9 cellular contexts compared by ENCODE assay signal in genomic region chr6:135936606-135937005, GRCh38.
A peak's percentile ranks its signal among the peaks of the same experiment; 100 is the strongest.
DNase-seq lines count a peak whose midpoint lies in the region; ATAC-seq and TF ChIP-seq lines count a peak whose summit lies in the region.
"Had no signal": no experiment of that assay in that cellular context is flagged by ENCODE, and none has a peak within 500 bp of the region (broad histone marks: within the 10 kb centered on the region; RNA-seq: fewer than 3 reads in every experiment).

No MANE protein-coding gene starts in this region.

- H3K27me3 Mint-ChIP-seq in activated naive CD8-positive, alpha-beta T cell treated with anti-CD3 and anti-CD28 coated beads, Interleukin-2, amount 50 U/mL, for 24 hours: no peaks in the 10 kb centered on the region

- H3K27ac ChIP-seq in RWPE1: peak overlapping the region; percentile 70

- no peak overlapping the region for H3K27ac Mint-ChIP-seq in activated naive CD8-positive, alpha-beta T cell treated with anti-CD3 and anti-CD28 coated beads, Interleukin-2, amount 50 U/mL, for 24 hours

- TF ChIP-seq CTCF in RWPE1 (conservative IDR thresholded peaks at IDR 0.05; ENCODE audit: low read depth) (no peak), fibroblast of pulmonary artery (IDR thresholded peaks at IDR 0.05; ENCODE audit: low read length, missing control alignments) (no peak)

- CTCF ChIA-PET in RWPE1 (lab: Yijun Ruan, JAX): interaction anchor here (0.7 kb wide), 1 partner anchor 19 kb away, joined by 4 read pairs; no protein-coding TSS in a partner anchor

- H3K4me3 Mint-ChIP-seq in activated naive CD8-positive, alpha-beta T cell treated with anti-CD3 and anti-CD28 coated beads, Interleukin-2, amount 50 U/mL, for 24 hours: no peak overlapping the region

- no peak for ATAC-seq in activated naive CD8-positive, alpha-beta T cell treated with anti-CD3 and anti-CD28 coated beads, Interleukin-2, amount 50 U/mL, for 24 hours

- no peaks in the 10 kb centered on the region for H3K4me1 Mint-ChIP-seq in activated naive CD8-positive, alpha-beta T cell treated with anti-CD3 and anti-CD28 coated beads, Interleukin-2, amount 50 U/mL, for 24 hours

- POLR2A ChIA-PET in RWPE1 (lab: Yijun Ruan, JAX; ENCODE audit: low non-redundant PET): no interaction called here

- H3K36me3 Mint-ChIP-seq in activated naive CD8-positive, alpha-beta T cell treated with anti-CD3 and anti-CD28 coated beads, Interleukin-2, amount 50 U/mL, for 24 hours (ENCODE audit: low read depth): no peaks in the 10 kb centered on the region

- no peaks in the 10 kb centered on the region for H3K9me3 Mint-ChIP-seq in activated naive CD8-positive, alpha-beta T cell treated with anti-CD3 and anti-CD28 coated beads, Interleukin-2, amount 50 U/mL, for 24 hours

- DNase-seq in GM04504 (ENCODE audit: low read depth) (peak; percentile 85), RWPE1 (ENCODE audit: low spot score) (peak; percentile 76), fibroblast of pulmonary artery (ENCODE audit: low read depth) (peak; percentile 94), stromal cell of bone marrow (ENCODE audit: low read depth) (peak; percentile 91), NCI-H82 (lab: John Stamatoyannopoulos, UW) (no peak), CD1c-positive myeloid dendritic cell (ENCODE audit: extremely low spot score) (no peak)
- no peak for DNase-seq in activated naive CD8-positive, alpha-beta T cell treated with anti-CD3 and anti-CD28 coated beads, Interleukin-2, amount 50 U/mL, for 24 hours
- DNase-seq: cortex of kidney, SIG-M5 had no signal

- no peak overlapping the region for H3K4me3 ChIP-seq in fibroblast of pulmonary artery (replicated peaks; ENCODE audit: low read depth, low read length)

Comparison
In these comparisons a context has a peak if more than half of its experiments do, and no peak if none do; other contexts are left out.
1. DNase-seq: peak in GM04504 (single experiment), RWPE1 (single experiment), fibroblast of pulmonary artery (single experiment) and stromal cell of bone marrow (single experiment); none in activated naive CD8-positive, alpha-beta T cell treated with anti-CD3 and anti-CD28 coated beads, Interleukin-2, amount 50 U/mL, for 24 hours (single experiment), NCI-H82 (single experiment) and CD1c-positive myeloid dendritic cell (single experiment).